Comparison of ENCODE assay signal across 1 cellular context in genomic region chr1:66119148-66119547, GRCh38.
TF ChIP-seq lines count a peak whose summit lies in the region.

No MANE protein-coding gene starts in this region.

TF ChIP-seq in GM12878, 131 proteins besides CTCF, POLR2A, EP300 and RAD21 (continued from another document):
- TF ChIP-seq RELB (IDR thresholded peaks at IDR 0.05; ENCODE audit: low read depth): no peak
- TF ChIP-seq SRF (IDR thresholded peaks at IDR 0.05; ENCODE audit: low read depth in 2 of 2, low read length in 2 of 2): no peak
- no peak for TF ChIP-seq NRF1 (conservative IDR thresholded peaks at IDR 0.05; ENCODE audit: low read depth, low read length)
- no peak for TF ChIP-seq SKIL (IDR thresholded peaks at IDR 0.05; ENCODE audit: low read depth, poor library complexity, severe bottlenecking)
- TF ChIP-seq ZNF592 (IDR thresholded peaks at IDR 0.05): no peak
- no peak for TF ChIP-seq TAF1 (IDR thresholded peaks at IDR 0.05; ENCODE audit: borderline replicate concordance, low read depth, low read length)
- no peak for TF ChIP-seq STAT3 (IDR thresholded peaks at IDR 0.05; ENCODE audit: low read depth, low read length)
- no peak for TF ChIP-seq KAT2A (conservative IDR thresholded peaks at IDR 0.05; ENCODE audit: control insufficient read depth, low read depth, low read length)
